ENCODE assay signal across 20 cellular contexts in the genomic region with DNA sequence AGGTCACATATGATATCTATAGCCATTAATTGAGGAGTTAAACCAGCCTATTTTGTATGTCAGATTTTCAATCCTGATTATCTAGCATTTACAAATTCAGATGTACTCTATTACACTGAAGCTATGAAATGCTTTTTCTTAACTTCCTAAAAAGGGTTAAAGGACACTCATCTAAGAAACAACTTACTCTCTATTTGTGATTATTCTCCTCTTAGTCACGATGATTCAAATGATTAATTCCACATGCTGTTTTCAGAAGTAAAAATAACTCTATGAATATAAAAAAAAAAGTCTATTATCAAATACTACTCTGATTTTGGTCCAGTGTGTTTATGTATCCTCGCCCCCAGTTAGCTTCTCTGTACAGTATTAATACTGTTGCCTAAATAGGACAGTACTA.
DNase-seq lines count a peak whose midpoint lies in the region; ATAC-seq and TF ChIP-seq lines count a peak whose summit lies in the region.
"Had no signal": no experiment of that assay in that cellular context is flagged by ENCODE, and none has a peak within 500 bp of the region (broad histone marks: within the 10 kb centered on the region; RNA-seq: fewer than 3 reads in every experiment).

No MANE protein-coding gene starts in this region.

- H3K4me3 ChIP-seq in brain microvascular endothelial cell (ENCODE audit: low read depth, low read length): no peak overlapping the region
- H3K4me3 ChIP-seq: heart right ventricle, left lung, spleen had no signal

- H3K36me3 ChIP-seq in brain microvascular endothelial cell (replicated peaks): no peaks in the 10 kb centered on the region
- H3K36me3 ChIP-seq: heart right ventricle, left lung, spleen had no signal

- no peak for ATAC-seq in HG03354 (IDR thresholded peaks at IDR 0.05; ENCODE audit: poor library complexity, severe bottlenecking, unreplicated experiment)
- ATAC-seq: activated naive CD4-positive, alpha-beta T cell treated with anti-CD3 and anti-CD28 coated beads, Interleukin-2, amount 50 U/mL, for 72 hours; heart right ventricle; left lung; stimulated activated memory B cell treated with anti-CD40 and anti-IgM and Interleukin-4, amounts not matched to agents 10 μg/mL and 1 μg/mL and 100 μg/mL, for 72 hours had no signal

- in situ Hi-C loops in brain microvascular endothelial cell (cut with HindIII; ENCODE audit: low pct_ligation_motif_present, low sequenced_read_pairs): no loop called here

- no peaks in the 10 kb centered on the region for H3K27me3 ChIP-seq in brain microvascular endothelial cell (replicated peaks)
- H3K27me3 ChIP-seq: left lung had no signal

- TF ChIP-seq CTCF in brain microvascular endothelial cell (IDR thresholded peaks at IDR 0.05; ENCODE audit: low read depth, low read length, missing control alignments): no peak

- DNase-seq in AG08396 (ENCODE audit: low spot score) (peak; percentile 13), HT1080 (ENCODE audit: low read depth) (peak; percentile 44), brain microvascular endothelial cell (no peak), iris pigment epithelial cell (ENCODE audit: low read depth) (peak; percentile 39), NCI-H1436 (lab: John Stamatoyannopoulos, UW) (no peak), C1 segment of cervical spinal cord (lab: John Stamatoyannopoulos, UW) (no peak), NCI-H446 (lab: John Stamatoyannopoulos, UW) (no peak)
- DNase-seq: activated CD4-positive, alpha-beta T cell treated with anti-CD3 and anti-CD28 coated beads, Interleukin-2, amount 10 ng/mL, durations not matched to agents 24 days and 14 days; activated T-cell treated with anti-CD3 and anti-CD28 coated beads, Interleukin-2, amount 50 U/mL, for 1 hour; cerebellar nuclear complex; heart right ventricle; Kasumi-1; left lung; NCI-H1436 treated with DMSO at 0.1 percent for 48 hours; NCI-H2227 treated with DMSO at 0.1 percent for 48 hours; spleen; trophoblast cell had no signal

- H3K27ac ChIP-seq in brain microvascular endothelial cell: peak overlapping the region; percentile 23
- H3K27ac ChIP-seq: heart right ventricle, left lung, spleen had no signal

Comparison
In these comparisons a context has a peak if more than half of its experiments do, and no peak if none do; other contexts are left out.
1. DNase-seq: peak in AG08396 (single experiment), HT1080 (single experiment) and iris pigment epithelial cell (single experiment); none in brain microvascular endothelial cell (single experiment), NCI-H1436 (single experiment), C1 segment of cervical spinal cord (0 of 14) and NCI-H446 (0 of 2).